ENCODE assay signal across 13 cellular contexts in genomic region chr11:115606223-115607220, GRCh38.
DNase-seq lines count a peak whose midpoint lies in the region; ATAC-seq and TF ChIP-seq lines count a peak whose summit lies in the region.
"Had no signal": no experiment of that assay in that cellular context is flagged by ENCODE, and none has a peak within 500 bp of the region (broad histone marks: within the 10 kb centered on the region; RNA-seq: fewer than 3 reads in every experiment).

No MANE protein-coding gene starts in this region.

- peak overlapping the region; percentile 41 for H3K27ac Mint-ChIP-seq in mesothelial cell of epicardium
- H3K27ac Mint-ChIP-seq: activated naive CD8-positive, alpha-beta T cell treated with anti-CD3 and anti-CD28 coated beads for 36 hours; endodermal cell; T-cell had no signal

- CTCF ChIA-PET in AG04450 (lab: Charles Lee) = interaction anchor here (0.8 kb wide), 1 partner anchor 298 kb away, joined by 4 read pairs; no protein-coding TSS in a partner anchor

- H3K27me3 ChIP-seq in AG04450 (ENCODE audit: control insufficient read depth, insufficient read depth, low read length) (peaks cover 3% of the 10 kb centered on the region), vagina (no peaks in the 10 kb centered on the region)
- H3K27me3 ChIP-seq: sigmoid colon had no signal

- no peaks in the 10 kb centered on the region for H3K36me3 Mint-ChIP-seq in mesothelial cell of epicardium
- H3K36me3 Mint-ChIP-seq: activated naive CD8-positive, alpha-beta T cell treated with anti-CD3 and anti-CD28 coated beads for 36 hours; T-cell had no signal

- no peaks in the 10 kb centered on the region for H3K27me3 Mint-ChIP-seq in mesothelial cell of epicardium (ENCODE audit: low read depth)
- H3K27me3 Mint-ChIP-seq: activated naive CD8-positive, alpha-beta T cell treated with anti-CD3 and anti-CD28 coated beads for 36 hours had no signal

- no peak overlapping the region for H3K4me3 Mint-ChIP-seq in mesothelial cell of epicardium
- H3K4me3 Mint-ChIP-seq: activated naive CD8-positive, alpha-beta T cell treated with anti-CD3 and anti-CD28 coated beads for 36 hours; endodermal cell; T-cell had no signal

- POLR2A ChIA-PET in AG04450 (lab: Yijun Ruan, JAX) = no interaction called here

- no peak for TF ChIP-seq POLR2A in vagina (IDR thresholded peaks at IDR 0.05)

- H3K9me3 ChIP-seq in AG04450 (ENCODE audit: control insufficient read depth, insufficient read depth, low read length) (no peaks in the 10 kb centered on the region), vagina (no peaks in the 10 kb centered on the region)
- H3K9me3 ChIP-seq: sigmoid colon, tibial artery had no signal

- ATAC-seq in GM21576 (IDR thresholded peaks at IDR 0.05; ENCODE audit: unreplicated experiment) = no peak
- no peak for ATAC-seq in GM21825 (IDR thresholded peaks at IDR 0.05; ENCODE audit: unreplicated experiment)
- ATAC-seq in GM21528 (IDR thresholded peaks at IDR 0.05; ENCODE audit: low FRiP score, unreplicated experiment) = no peak
- ATAC-seq: T-cell had no signal

- no peak overlapping the region for H3K27ac ChIP-seq in AG04450 (ENCODE audit: low read depth, low read length)
- H3K27ac ChIP-seq in vagina = no peak overlapping the region
- H3K27ac ChIP-seq: sigmoid colon, tibial artery had no signal

- peaks cover 38% of the 10 kb centered on the region for H3K4me1 Mint-ChIP-seq in mesothelial cell of epicardium
- H3K4me1 Mint-ChIP-seq: activated naive CD8-positive, alpha-beta T cell treated with anti-CD3 and anti-CD28 coated beads for 36 hours; T-cell had no signal

- H3K4me1 ChIP-seq in vagina = no peaks in the 10 kb centered on the region

- H3K4me3 ChIP-seq in AG04450 (ENCODE audit: low read depth, low read length) (no peak overlapping the region), vagina (no peak overlapping the region)
- H3K4me3 ChIP-seq: sigmoid colon, tibial artery had no signal

- no peaks in the 10 kb centered on the region for H3K36me3 ChIP-seq in vagina
- H3K36me3 ChIP-seq: sigmoid colon, tibial artery had no signal

- DNase-seq in AG04450 (ENCODE audit: low read depth, low spot score) = peak; percentile 32
- DNase-seq in NCI-H2196 (lab: John Stamatoyannopoulos, UW; ENCODE audit: unreplicated experiment) = peak; percentile 23
- DNase-seq in cerebellum (ENCODE audit: low spot score) = peak; percentile 63
- peak; percentile 54 to 80 for DNase-seq in mesothelial cell of epicardium (ENCODE audit: low spot score in 2 of 2, unreplicated experiment in 2 of 2)
- DNase-seq in vagina (ENCODE audit: extremely low spot score in 2 of 2) = no peak
- DNase-seq: activated naive CD8-positive, alpha-beta T cell treated with anti-CD3 and anti-CD28 coated beads for 36 hours; endodermal cell; sigmoid colon; T-cell; tibial artery had no signal

- H3K9me3 Mint-ChIP-seq in mesothelial cell of epicardium = no peaks in the 10 kb centered on the region
- H3K9me3 Mint-ChIP-seq: activated naive CD8-positive, alpha-beta T cell treated with anti-CD3 and anti-CD28 coated beads for 36 hours; endodermal cell had no signal

- TF ChIP-seq CTCF in AG04450 (IDR thresholded peaks at IDR 0.05; ENCODE audit: low read depth, low read length) (no peak), mesothelial cell of epicardium (IDR thresholded peaks at IDR 0.05; ENCODE audit: unreplicated experiment) (no peak), vagina (IDR thresholded peaks at IDR 0.05) (no peak)

- intact Hi-C loops in vagina (cut with DNase I) = no loop called here

Comparison
In these comparisons a context has a peak if more than half of its experiments do, and no peak if none do; other contexts are left out.
1. DNase-seq: peak in AG04450 (single experiment), NCI-H2196 (single experiment), cerebellum (single experiment) and mesothelial cell of epicardium (2 of 2); none in vagina (0 of 2).